8 cellular contexts compared by ENCODE assay signal in the genomic region with DNA sequence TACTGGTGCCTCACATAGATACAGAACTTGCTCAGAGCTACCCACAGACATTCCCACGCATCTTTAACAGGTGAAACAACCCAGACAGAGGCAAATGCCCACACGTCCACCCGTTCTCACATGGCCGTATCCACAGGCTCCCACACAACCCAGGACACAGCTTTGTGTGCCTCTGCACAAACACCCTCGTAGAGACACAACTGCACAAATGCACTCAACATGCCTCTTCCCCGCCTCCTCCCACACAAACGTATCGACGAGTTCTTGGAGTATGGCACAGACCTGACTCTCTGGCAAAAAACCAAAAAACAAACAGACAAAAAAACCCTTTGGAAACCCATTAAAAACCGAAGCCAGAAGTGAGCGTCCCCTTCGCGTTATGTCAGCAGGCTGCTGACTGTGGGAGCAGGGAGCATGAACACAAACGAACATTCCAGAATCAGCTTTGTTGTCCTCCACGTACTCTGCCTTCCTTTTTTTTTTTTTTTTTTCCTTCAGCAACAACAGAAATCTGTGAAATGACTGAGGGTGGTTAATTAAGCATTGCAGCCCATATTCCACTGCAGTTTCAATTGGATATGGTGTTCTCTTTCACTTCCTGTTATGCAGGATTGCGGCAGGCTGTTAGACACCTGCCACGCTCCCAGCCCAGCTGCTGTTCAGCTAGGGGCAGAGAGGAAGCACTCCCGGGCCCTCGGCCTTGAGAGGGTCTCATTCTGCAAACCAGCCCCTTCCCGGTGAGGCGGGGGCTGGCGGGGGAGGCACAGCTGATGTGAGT.
DNase-seq lines count a peak whose midpoint lies in the region; ATAC-seq and TF ChIP-seq lines count a peak whose summit lies in the region.

No MANE protein-coding gene starts in this region.

- no peaks in the 10 kb centered on the region for H4K20me1 ChIP-seq in H9 (ENCODE audit: control insufficient read depth, insufficient read depth, insufficient read length)

- H3K9me3 Mint-ChIP-seq in H9, result no peaks in the 10 kb centered on the region
- 0 out of 2 replicates have a peak, but pooled peaks cover 3% of the 10 kb centered on the region for H3K9me3 Mint-ChIP-seq in WTC11

- H3K56ac ChIP-seq in H9 (ENCODE audit: insufficient read length, low read depth, low read length), result no peak overlapping the region

- H3K4me1 Mint-ChIP-seq in H9 (peaks cover 23 to 28% of the 10 kb centered on the region in 2 experiments), WTC11 (peaks cover 36% of the 10 kb centered on the region)

- H3K4me2 ChIP-seq in H9 (ENCODE audit: insufficient read depth, insufficient read length, low read length), result no peak overlapping the region

- ATAC-seq in GM18517 (IDR thresholded peaks at IDR 0.05; ENCODE audit: unreplicated experiment) (peak; percentile 89), WTC11 (peak; percentile 86), left cardiac atrium (peak; percentile 67 to 86)

- no peak overlapping the region for H2BK20ac ChIP-seq in H9 (ENCODE audit: low read depth, low read length, poor library complexity, severe bottlenecking)

- H3K14ac ChIP-seq in H9 (ENCODE audit: insufficient read depth, low read length), result peak overlapping the region; percentile 40; the same call in 1 of the 2 replicates

- no peak overlapping the region for H4K8ac ChIP-seq in H9 (replicated peaks; ENCODE audit: insufficient read length, low read depth, low read length)

- CTCF ChIA-PET in WTC11 (lab: Charles Lee), result interaction anchor here (0.7 to 1.2 kb wide), 3 partner anchors 16 to 578 kb away, joined by 3 read pairs; no protein-coding TSS in a partner anchor

- no peak overlapping the region for H3T11ph ChIP-seq in H9 (ENCODE audit: low read length)

- H3K4me3 Mint-ChIP-seq in H9 (no peak overlapping the region), WTC11 (no peak overlapping the region)

- H2BK15ac ChIP-seq in H9 (ENCODE audit: low read depth, low read length), result peak overlapping the region; percentile 24; the same call in 1 of the 2 replicates

- no peak overlapping the region for H3K27ac ChIP-seq in H9 (ENCODE audit: insufficient read length, low read depth, low read length)

- H3K36me3 Mint-ChIP-seq in H9 (ENCODE audit: insufficient read depth in 1 of 3, low read depth in 3 of 3) (no peaks in the 10 kb centered on the region), WTC11 (no peaks in the 10 kb centered on the region)

- H4K5ac ChIP-seq in H9 (ENCODE audit: insufficient read length, low read depth, low read length), result no peak overlapping the region

- no peaks in the 10 kb centered on the region for H3K79me2 ChIP-seq in H9 (ENCODE audit: insufficient read depth, low read length)

- H3K4me1 ChIP-seq in H9 (ENCODE audit: insufficient read depth, low read length), result peaks cover 3% of the 10 kb centered on the region; the same call in 1 of the 2 replicates

- no peak overlapping the region for H2BK5ac ChIP-seq in H9 (ENCODE audit: insufficient read length, low read length)

- intact Hi-C loops in left cardiac atrium (cut with DNase I), result no loop called here
- intact Hi-C loops in lower leg skin (cut with DNase I; ENCODE audit: low total_unique reads), result no loop called here

- H3K4ac ChIP-seq in H9 (ENCODE audit: low read depth, low read length), result no peak overlapping the region

- no peak overlapping the region for H3K4me3 ChIP-seq in lower leg skin (ENCODE audit: low read depth, poor library complexity, severe bottlenecking)

- H3K18ac ChIP-seq in H9 (ENCODE audit: insufficient read length, low read depth, low read length), result no peak overlapping the region

- H3K9ac ChIP-seq in H9 (ENCODE audit: extremely low read depth, insufficient read length, low read length), result no peak overlapping the region

- H3K9me3 ChIP-seq in H9 (ENCODE audit: control insufficient read depth, low read depth, low read length), result no peaks in the 10 kb centered on the region

- no peaks in the 10 kb centered on the region for H3K23me2 ChIP-seq in H9 (ENCODE audit: insufficient read length, low read depth, low read length, poor library complexity, severe bottlenecking)

- H2BK12ac ChIP-seq in H9 (ENCODE audit: insufficient read length, low read depth, low read length), result no peak overlapping the region

- no peak overlapping the region for H4K91ac ChIP-seq in H9 (ENCODE audit: insufficient read length, low read depth, low read length)

- H3K27me3 Mint-ChIP-seq in H9 (ENCODE audit: low read depth) (peaks cover 5% of the 10 kb centered on the region), WTC11 (ENCODE audit: low read depth) (no peaks in the 10 kb centered on the region)

- H2AK5ac ChIP-seq in H9 (ENCODE audit: insufficient read length, low read length), result no peak overlapping the region

- POLR2A ChIA-PET in WTC11 (lab: Charles Lee), result no interaction called here

- WGBS in H9 (ENCODE audit: extremely low coverage, insufficient read length, low lambda C conversion rate), result no CpG with 5 or more reads among the region's 22 CpGs
- 20 to 29% methylated on average over 22 of the region's 22 CpGs for WGBS in lower leg skin, 2 donors

- DNase-seq in H9, result peak; percentile 43
- peak; percentile 89 for DNase-seq in NCI-H1105 (lab: John Stamatoyannopoulos, UW)
- DNase-seq in WTC11 (ENCODE audit: low spot score), result peak; percentile 41
- DNase-seq in left cardiac atrium, result peak; percentile 27
- DNase-seq in stimulated activated CD4-positive, alpha-beta T cell treated with anti-CD3 and anti-CD28 coated beads, Interleukin-2, amount 100 ng/mL, for 24 hours, result peak; percentile 38 to 49
- DNase-seq in lower leg skin (ENCODE audit: low spot score in 2 of 2), result no peak
- no peak for DNase-seq in dedifferentiated amniotic fluid mesenchymal stem cell (ENCODE audit: extremely low spot score)

- TF ChIP-seq POLR2A in lower leg skin (IDR thresholded peaks at IDR 0.05), result no peak

- TF ChIP-seq CTCF in H9 (conservative IDR thresholded peaks at IDR 0.05), result no peak
- TF ChIP-seq CTCF in WTC11 (IDR thresholded peaks at IDR 0.05), result no peak
- TF ChIP-seq CTCF in lower leg skin (IDR thresholded peaks at IDR 0.05), result no peak

- no peak overlapping the region for H2BK120ac ChIP-seq in H9 (ENCODE audit: low read depth, low read length, poor library complexity, severe bottlenecking)

- no peak overlapping the region for H3K23ac ChIP-seq in H9 (ENCODE audit: insufficient read length, low read depth, low read length)

- H3K27ac Mint-ChIP-seq in H9 (peak overlapping the region in 1 of 3 experiments; percentile 3; a peak in 3 of 7 replicates), WTC11 (no peak overlapping the region)

- H3K27me3 ChIP-seq in H9 (ENCODE audit: insufficient read depth, low read length), result no peaks in the 10 kb centered on the region

- no peaks in the 10 kb centered on the region for H3K79me1 ChIP-seq in H9 (ENCODE audit: insufficient read depth, low read depth, low read length, poor library complexity, severe bottlenecking)

- H2AFZ ChIP-seq in H9 (ENCODE audit: low read length), result no peak overlapping the region

TF ChIP-seq in WTC11, 78 proteins besides CTCF, POLR2A, EP300 and RAD21 (continues in another document):
- TF ChIP-seq, protein P1, sequence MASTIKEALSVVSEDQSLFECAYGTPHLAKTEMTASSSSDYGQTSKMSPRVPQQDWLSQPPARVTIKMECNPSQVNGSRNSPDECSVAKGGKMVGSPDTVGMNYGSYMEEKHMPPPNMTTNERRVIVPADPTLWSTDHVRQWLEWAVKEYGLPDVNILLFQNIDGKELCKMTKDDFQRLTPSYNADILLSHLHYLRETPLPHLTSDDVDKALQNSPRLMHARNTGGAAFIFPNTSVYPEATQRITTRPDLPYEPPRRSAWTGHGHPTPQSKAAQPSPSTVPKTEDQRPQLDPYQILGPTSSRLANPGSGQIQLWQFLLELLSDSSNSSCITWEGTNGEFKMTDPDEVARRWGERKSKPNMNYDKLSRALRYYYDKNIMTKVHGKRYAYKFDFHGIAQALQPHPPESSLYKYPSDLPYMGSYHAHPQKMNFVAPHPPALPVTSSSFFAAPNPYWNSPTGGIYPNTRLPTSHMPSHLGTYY (CRISPR knock-in tag; IDR thresholded peaks at IDR 0.05), result no peak
- TF ChIP-seq NR3C1 (CRISPR knock-in tag; conservative IDR thresholded peaks at IDR 0.05; ENCODE audit: low read depth) (no peak), ZNF138 (CRISPR knock-in tag; conservative IDR thresholded peaks at IDR 0.05) (no peak), RELA (CRISPR knock-in tag; IDR thresholded peaks at IDR 0.05; ENCODE audit: borderline replicate concordance) (no peak)
- TF ChIP-seq, protein P2, sequence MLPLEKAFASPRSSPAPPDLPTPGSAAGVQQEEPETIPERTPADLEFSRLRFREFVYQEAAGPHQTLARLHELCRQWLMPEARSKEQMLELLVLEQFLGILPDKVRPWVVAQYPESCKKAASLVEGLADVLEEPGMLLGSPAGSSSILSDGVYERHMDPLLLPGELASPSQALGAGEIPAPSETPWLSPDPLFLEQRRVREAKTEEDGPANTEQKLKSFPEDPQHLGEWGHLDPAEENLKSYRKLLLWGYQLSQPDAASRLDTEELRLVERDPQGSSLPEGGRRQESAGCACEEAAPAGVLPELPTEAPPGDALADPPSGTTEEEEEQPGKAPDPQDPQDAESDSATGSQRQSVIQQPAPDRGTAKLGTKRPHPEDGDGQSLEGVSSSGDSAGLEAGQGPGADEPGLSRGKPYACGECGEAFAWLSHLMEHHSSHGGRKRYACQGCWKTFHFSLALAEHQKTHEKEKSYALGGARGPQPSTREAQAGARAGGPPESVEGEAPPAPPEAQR (CRISPR knock-in tag; IDR thresholded peaks at IDR 0.05), result no peak
- TF ChIP-seq, protein P3, sequence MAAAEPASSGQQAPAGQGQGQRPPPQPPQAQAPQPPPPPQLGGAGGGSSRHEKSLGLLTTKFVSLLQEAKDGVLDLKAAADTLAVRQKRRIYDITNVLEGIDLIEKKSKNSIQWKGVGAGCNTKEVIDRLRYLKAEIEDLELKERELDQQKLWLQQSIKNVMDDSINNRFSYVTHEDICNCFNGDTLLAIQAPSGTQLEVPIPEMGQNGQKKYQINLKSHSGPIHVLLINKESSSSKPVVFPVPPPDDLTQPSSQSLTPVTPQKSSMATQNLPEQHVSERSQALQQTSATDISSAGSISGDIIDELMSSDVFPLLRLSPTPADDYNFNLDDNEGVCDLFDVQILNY (CRISPR knock-in tag; IDR thresholded peaks at IDR 0.05), result no peak
- TF ChIP-seq, protein P4, sequence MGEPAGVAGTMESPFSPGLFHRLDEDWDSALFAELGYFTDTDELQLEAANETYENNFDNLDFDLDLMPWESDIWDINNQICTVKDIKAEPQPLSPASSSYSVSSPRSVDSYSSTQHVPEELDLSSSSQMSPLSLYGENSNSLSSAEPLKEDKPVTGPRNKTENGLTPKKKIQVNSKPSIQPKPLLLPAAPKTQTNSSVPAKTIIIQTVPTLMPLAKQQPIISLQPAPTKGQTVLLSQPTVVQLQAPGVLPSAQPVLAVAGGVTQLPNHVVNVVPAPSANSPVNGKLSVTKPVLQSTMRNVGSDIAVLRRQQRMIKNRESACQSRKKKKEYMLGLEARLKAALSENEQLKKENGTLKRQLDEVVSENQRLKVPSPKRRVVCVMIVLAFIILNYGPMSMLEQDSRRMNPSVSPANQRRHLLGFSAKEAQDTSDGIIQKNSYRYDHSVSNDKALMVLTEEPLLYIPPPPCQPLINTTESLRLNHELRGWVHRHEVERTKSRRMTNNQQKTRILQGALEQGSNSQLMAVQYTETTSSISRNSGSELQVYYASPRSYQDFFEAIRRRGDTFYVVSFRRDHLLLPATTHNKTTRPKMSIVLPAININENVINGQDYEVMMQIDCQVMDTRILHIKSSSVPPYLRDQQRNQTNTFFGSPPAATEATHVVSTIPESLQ (CRISPR knock-in tag; IDR thresholded peaks at IDR 0.05), result no peak

Comparison
In these comparisons a context has a peak if more than half of its experiments do, and no peak if none do; other contexts are left out.
1. DNase-seq: peak in H9 (single experiment), NCI-H1105 (single experiment), WTC11 (single experiment), left cardiac atrium (single experiment) and stimulated activated CD4-positive, alpha-beta T cell treated with anti-CD3 and anti-CD28 coated beads, Interleukin-2, amount 100 ng/mL, for 24 hours (2 of 2); none in lower leg skin (0 of 2) and dedifferentiated amniotic fluid mesenchymal stem cell (single experiment).
2. Peak in every context shown above with its lines, with median percentiles within 50 percentile points of each other: ATAC-seq.